15 cellular contexts compared by ENCODE assay signal in genomic region chr5:90014420-90014819, GRCh38.
DNase-seq lines count a peak whose midpoint lies in the region; ATAC-seq and TF ChIP-seq lines count a peak whose summit lies in the region.
"Had no signal": no experiment of that assay in that cellular context is flagged by ENCODE, and none has a peak within 500 bp of the region (broad histone marks: within the 10 kb centered on the region; RNA-seq: fewer than 3 reads in every experiment).

No MANE protein-coding gene starts in this region.

- H3K27ac ChIP-seq in neuronal stem cell (replicated peaks; ENCODE audit: low read length): no peak overlapping the region
- H3K27ac ChIP-seq: neutrophil had no signal

- H2AK5ac ChIP-seq in neuronal stem cell (ENCODE audit: low read depth, low read length): peak overlapping the region; percentile 63

- H3K4me3 ChIP-seq in neuronal stem cell (ENCODE audit: low read length in 2 of 2) (no peak overlapping the region), BE2C (ENCODE audit: low read depth, low read length) (no peak overlapping the region)

- no peak overlapping the region for H3K4ac ChIP-seq in neuronal stem cell (ENCODE audit: low read length)

- H3K18ac ChIP-seq in neuronal stem cell (ENCODE audit: low read length): no peak overlapping the region

- ATAC-seq in GM19043 (IDR thresholded peaks at IDR 0.05; ENCODE audit: low read depth, unreplicated experiment): peak; percentile 77
- peak; percentile 83 for ATAC-seq in GM21786 (IDR thresholded peaks at IDR 0.05; ENCODE audit: unreplicated experiment)
- ATAC-seq in HG03135 (IDR thresholded peaks at IDR 0.05; ENCODE audit: unreplicated experiment): peak; percentile 91
- ATAC-seq: left colon; stimulated activated naive CD8-positive, alpha-beta T cell treated with anti-CD3 and anti-CD28 coated beads, Interleukin-15, amount 100 ng/mL, for 72 hours had no signal

- H3K23ac ChIP-seq in neuronal stem cell (ENCODE audit: low read depth, low read length, poor library complexity): no peak overlapping the region

- H3K36me3 ChIP-seq in neuronal stem cell (replicated peaks in 1 of 2; ENCODE audit: control insufficient read depth in 2 of 2, insufficient read depth in 2 of 2, low read length in 2 of 2) (no peaks in the 10 kb centered on the region), BE2C (no peaks in the 10 kb centered on the region)
- H3K36me3 ChIP-seq: neutrophil had no signal

- H4K91ac ChIP-seq in neuronal stem cell (ENCODE audit: low read depth, low read length, poor library complexity): no peak overlapping the region

- H2BK12ac ChIP-seq in neuronal stem cell (ENCODE audit: low read length): no peak overlapping the region

- H3K4me2 ChIP-seq in neuronal stem cell (ENCODE audit: insufficient read depth, low read length, poor library complexity, severe bottlenecking): no peak overlapping the region

- TF ChIP-seq CTCF in BE2C (IDR thresholded peaks at IDR 0.05; ENCODE audit: low read depth, low read length): no peak

- H3K14ac ChIP-seq in neuronal stem cell (ENCODE audit: low read length): no peak overlapping the region

- H2AFZ ChIP-seq in neuronal stem cell (ENCODE audit: low read length): peak overlapping the region; percentile 60

- H3K27me3 ChIP-seq in neuronal stem cell (ENCODE audit: control insufficient read depth in 3 of 3, insufficient read depth in 3 of 3, low read depth in 1 of 3, low read length in 3 of 3) (no peaks in the 10 kb centered on the region), BE2C (no peaks in the 10 kb centered on the region; the same call in 1 of the 2 replicates)
- H3K27me3 ChIP-seq: neutrophil had no signal

- no peaks in the 10 kb centered on the region for H3K79me1 ChIP-seq in neuronal stem cell (ENCODE audit: low read depth, low read length)

- no peak overlapping the region for H4K8ac ChIP-seq in neuronal stem cell (ENCODE audit: low read depth, low read length)

- H2BK5ac ChIP-seq in neuronal stem cell (ENCODE audit: low read length): no peak overlapping the region

- no peak overlapping the region for H2BK15ac ChIP-seq in neuronal stem cell (ENCODE audit: low read length)

- H3K9me3 ChIP-seq in neuronal stem cell (replicated peaks in 1 of 2; ENCODE audit: control insufficient read depth in 2 of 2, insufficient read depth in 1 of 2, low read depth in 1 of 2, low read length in 2 of 2) (no peaks in the 10 kb centered on the region), BE2C (no peaks in the 10 kb centered on the region)
- H3K9me3 ChIP-seq: neutrophil had no signal

- H3K9ac ChIP-seq in neuronal stem cell (ENCODE audit: low read depth, low read length, poor library complexity): no peak overlapping the region

- no peak overlapping the region for H2BK120ac ChIP-seq in neuronal stem cell (ENCODE audit: low read depth, low read length)

- no peak for DNase-seq in neuronal stem cell (ENCODE audit: low spot score)
- no peak for DNase-seq in hippocampal formation (lab: John Stamatoyannopoulos, UW)
- DNase-seq in BE2C: no peak
- DNase-seq in HT-29 (ENCODE audit: low spot score): no peak
- DNase-seq in COLO829 (ENCODE audit: low spot score): no peak
- DNase-seq: cortex of kidney; foreskin melanocyte; Kasumi-1; left colon; NCI-H226; stimulated activated naive CD8-positive, alpha-beta T cell treated with anti-CD3 and anti-CD28 coated beads, Interleukin-15, amount 100 ng/mL, for 72 hours had no signal

- H3K4me1 ChIP-seq in neuronal stem cell (ENCODE audit: control insufficient read depth in 2 of 2, insufficient read depth in 1 of 2, low read depth in 1 of 2, low read length in 2 of 2): peaks cover 1 to 17% of the 10 kb centered on the region in 2 donors
- H3K4me1 ChIP-seq in BE2C: peaks cover 5% of the 10 kb centered on the region
